Comparison of ENCODE assay signal across 18 cellular contexts in the genomic region with DNA sequence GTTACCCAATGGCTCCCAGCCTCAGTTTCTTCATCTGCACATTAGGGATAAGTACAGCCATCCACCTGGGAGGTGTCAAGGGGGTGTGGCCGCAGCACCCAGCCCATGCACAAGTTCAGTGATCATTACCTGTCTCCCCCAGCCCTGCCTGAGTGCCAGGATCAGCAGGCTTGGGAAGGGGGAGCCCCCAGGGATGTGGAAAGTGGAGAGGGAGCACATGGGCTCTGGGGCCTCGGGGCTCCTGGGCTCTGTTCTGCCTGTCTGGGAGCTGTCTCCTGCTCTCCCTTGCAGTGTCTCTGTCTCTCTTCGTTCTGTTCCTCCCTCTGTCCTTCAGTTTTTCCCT. TPM values are rescaled to one million over a fixed set of nuclear protein-coding genes. Genes with fewer than 3 reads are reported as not detected.
DNase-seq lines count a peak whose midpoint lies in the region; ATAC-seq and TF ChIP-seq lines count a peak whose summit lies in the region.
"Had no signal": no experiment of that assay in that cellular context is flagged by ENCODE, and none has a peak within 500 bp of the region (broad histone marks: within the 10 kb centered on the region; RNA-seq: fewer than 3 reads in every experiment).

No MANE protein-coding gene starts in this region.

- no peaks in the 10 kb centered on the region for H3K36me3 ChIP-seq in neural progenitor cell
- H3K36me3 ChIP-seq in suprapubic skin = no peaks in the 10 kb centered on the region
- H3K36me3 ChIP-seq in upper lobe of right lung = no peaks in the 10 kb centered on the region

- H3K27ac Mint-ChIP-seq in neural progenitor cell = peak overlapping the region; percentile 10

- DNase-seq in activated CD8-positive, alpha-beta memory T cell treated with anti-CD3 and anti-CD28 coated beads, Interleukin-2, amount 50 U/mL, for 48 hours = peak; percentile 17
- no peak for DNase-seq in activated CD8-positive, alpha-beta memory T cell treated with anti-CD3 and anti-CD28 coated beads, Interleukin-2, amount 50 U/mL, for 4 hours
- peak; percentile 36 for DNase-seq in ecto neural progenitor cell (ENCODE audit: low spot score)
- DNase-seq in neural progenitor cell (ENCODE audit: low spot score) = no peak
- peak; percentile 49 to 54 for DNase-seq in suprapubic skin (ENCODE audit: low spot score in 2 of 2)
- no peak for DNase-seq in activated gamma-delta T cell treated with Interleukin-2 at 50 U/mL for 16 hours
- no peak for DNase-seq in upper lobe of right lung
- no peak for DNase-seq in CD1c-positive myeloid dendritic cell (ENCODE audit: extremely low spot score)
- DNase-seq: COR-L47, HCEC 1CT, NCI-H1048, NCI-H146, NCI-H2081 treated with DMSO at 0.1 percent for 48 hours, NCI-H524, RPMI8226 had no signal

- H3K27me3 Mint-ChIP-seq in neural progenitor cell (ENCODE audit: insufficient read depth, low read depth) = peaks cover 25% of the 10 kb centered on the region

- H3K4me1 Mint-ChIP-seq in neural progenitor cell = peaks cover 30% of the 10 kb centered on the region

- H3K27me3 ChIP-seq in neural progenitor cell = no peaks in the 10 kb centered on the region
- H3K27me3 ChIP-seq in suprapubic skin = peaks cover 12% of the 10 kb centered on the region
- no peaks in the 10 kb centered on the region for H3K27me3 ChIP-seq in upper lobe of right lung

- TF ChIP-seq CTCF in neural progenitor cell (IDR thresholded peaks at IDR 0.05) (no peak), suprapubic skin (IDR thresholded peaks at IDR 0.05) (no peak), upper lobe of right lung (IDR thresholded peaks at IDR 0.05) (no peak)

- no peak for TF ChIP-seq POLR2A in suprapubic skin (IDR thresholded peaks at IDR 0.05)

- H3K27ac ChIP-seq in neural progenitor cell (no peak overlapping the region), suprapubic skin (no peak overlapping the region), upper lobe of right lung (no peak overlapping the region)
- H3K27ac ChIP-seq: C4-2B, HL-60 had no signal

- no peak overlapping the region for H3K9ac ChIP-seq in neural progenitor cell

- H3K9me3 Mint-ChIP-seq in neural progenitor cell = no peaks in the 10 kb centered on the region

- intact Hi-C loops in upper lobe of right lung (cut with DNase I) = no loop called here

- no peaks in the 10 kb centered on the region for H3F3A ChIP-seq in neural progenitor cell (ENCODE audit: low read depth)

- H2AFZ ChIP-seq in neural progenitor cell (replicated peaks) = peak overlapping the region; percentile 72

- H3K4me1 ChIP-seq in neural progenitor cell = peaks cover 4% of the 10 kb centered on the region
- H3K4me1 ChIP-seq in suprapubic skin = peaks cover 20% of the 10 kb centered on the region
- no peaks in the 10 kb centered on the region for H3K4me1 ChIP-seq in upper lobe of right lung

- no peak overlapping the region for H3K4me3 Mint-ChIP-seq in neural progenitor cell

- H3K9me3 ChIP-seq in neural progenitor cell (ENCODE audit: low read depth) = no peaks in the 10 kb centered on the region
- no peaks in the 10 kb centered on the region for H3K9me3 ChIP-seq in suprapubic skin
- no peaks in the 10 kb centered on the region for H3K9me3 ChIP-seq in upper lobe of right lung

- ATAC-seq in upper lobe of right lung = no peak

- H3K4me3 ChIP-seq in neural progenitor cell = no peak overlapping the region
- H3K4me3 ChIP-seq in suprapubic skin = no peak overlapping the region
- H3K4me3 ChIP-seq in upper lobe of right lung = no peak overlapping the region
- H3K4me3 ChIP-seq: K562 had no signal

- no peak overlapping the region for H3K4me2 ChIP-seq in neural progenitor cell

- H3K36me3 Mint-ChIP-seq in neural progenitor cell = no peaks in the 10 kb centered on the region

- no peak for TF ChIP-seq EP300 in suprapubic skin (IDR thresholded peaks at IDR 0.05)

- H4K20me1 ChIP-seq in neural progenitor cell (ENCODE audit: low read depth) = no peaks in the 10 kb centered on the region

- 53% methylated on average over 3 of the region's 3 CpGs for WGBS in suprapubic skin

- no peaks in the 10 kb centered on the region for H3K79me2 ChIP-seq in neural progenitor cell (ENCODE audit: low read depth)

RNA-seq across cellular contexts. Expression of a gene that starts 10.8 kb away (rescaled TPM):
- total RNA-seq in neural progenitor cell (ENCODE audit: low replicate concordance) (0.09 and 0.25 TPM in 2 replicates), suprapubic skin (10 to 100 TPM in 1 of 4 donors, 1 to 10 TPM in 3; 4.0 to 57.3 (median 9.1) TPM), upper lobe of right lung (not detected)
- total RNA-seq: K562 had no signal

RNA-seq across cellular contexts. Expression of a gene that starts 54.8 kb away (rescaled TPM):
- total RNA-seq in neural progenitor cell (ENCODE audit: low replicate concordance) = 1.0 and 2.0 TPM in 2 replicates
- total RNA-seq in suprapubic skin = 10 to 100 TPM in 1 of 4 donors, 1 to 10 TPM in 2, not detected in 1; 2.4 to 11.2 (median 2.7) TPM
- not detected for total RNA-seq in upper lobe of right lung
- total RNA-seq: K562 had no signal

Comparison
In these comparisons a context has a peak if more than half of its experiments do, and no peak if none do; other contexts are left out.
1. DNase-seq: peak in activated CD8-positive, alpha-beta memory T cell treated with anti-CD3 and anti-CD28 coated beads, Interleukin-2, amount 50 U/mL, for 48 hours (single experiment), ecto neural progenitor cell (single experiment) and suprapubic skin (2 of 2); none in activated CD8-positive, alpha-beta memory T cell treated with anti-CD3 and anti-CD28 coated beads, Interleukin-2, amount 50 U/mL, for 4 hours (single experiment), neural progenitor cell (single experiment), activated gamma-delta T cell treated with Interleukin-2 at 50 U/mL for 16 hours (single experiment), upper lobe of right lung (single experiment) and CD1c-positive myeloid dendritic cell (single experiment).